In the genomic region with DNA sequence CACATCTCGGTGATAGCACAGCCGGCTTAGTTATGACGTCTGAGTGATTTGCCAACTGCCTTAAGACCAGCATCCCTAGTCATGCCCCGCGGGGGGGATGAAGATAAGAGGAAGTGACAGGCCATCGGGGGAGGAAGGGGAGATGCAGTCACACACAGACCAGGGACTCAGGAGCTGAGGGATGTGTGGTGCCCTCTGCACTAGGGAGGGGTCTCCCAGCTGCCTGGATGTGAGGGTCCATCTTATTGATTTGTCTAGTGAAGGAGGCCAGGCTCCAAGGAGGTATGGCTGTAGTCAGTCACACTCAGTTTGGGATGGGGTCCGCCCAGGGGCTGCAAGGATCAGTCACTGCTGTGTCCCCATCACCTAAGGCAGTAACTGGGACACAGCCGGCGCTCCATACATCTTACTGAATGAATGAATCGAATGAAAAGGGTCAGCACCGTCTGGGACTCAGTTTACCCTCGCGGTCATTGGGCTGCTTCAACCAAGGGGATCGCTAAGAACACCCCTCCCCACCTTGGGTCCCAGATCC, we compare ENCODE assay signal across 8 cellular contexts. TPM values are rescaled to one million over a fixed set of nuclear protein-coding genes. Genes with fewer than 3 reads are reported as not detected.
DNase-seq lines count a peak whose midpoint lies in the region; ATAC-seq and TF ChIP-seq lines count a peak whose summit lies in the region.

No MANE protein-coding gene starts in this region.

- no peak overlapping the region for H3K18ac ChIP-seq in IMR-90 (ENCODE audit: low read depth, low read length)

- H4K91ac ChIP-seq in IMR-90 (ENCODE audit: insufficient read depth, low read depth, low read length), result no peak overlapping the region; the same call in 1 of the 2 replicates

- peak overlapping the region; percentile 24 to 59 (median 34) for H3K27ac Mint-ChIP-seq in nephron

- H3K9me3 ChIP-seq in IMR-90 (ENCODE audit: control insufficient read depth, insufficient read depth, low read length) (no peaks in the 10 kb centered on the region), WERI-Rb-1 (ENCODE audit: severe bottlenecking) (no peaks in the 10 kb centered on the region), esophagus squamous epithelium (no peaks in the 10 kb centered on the region)

- no TSS peak for BruUV-seq in IMR-90 (replicated peaks; lab: Mats Ljungman, UMichigan)

- H4K5ac ChIP-seq in IMR-90 (ENCODE audit: low read depth, low read length), result no peak overlapping the region

- no peaks in the 10 kb centered on the region for H3K9me1 ChIP-seq in IMR-90 (ENCODE audit: insufficient read depth, low read length)

- H2BK15ac ChIP-seq in IMR-90 (ENCODE audit: low read depth, low read length), result peak overlapping the region; percentile 66; the same call in 1 of the 3 replicates

- peak overlapping the region; percentile 31 for H3K9ac ChIP-seq in IMR-90 (ENCODE audit: low read depth, low read length)

- intact Hi-C loops in IMR-90 (cut with micrococcal nuclease) (loop anchor here (1.0 kb wide), 1 partner anchor 35 kb away; no protein-coding TSS in a partner anchor), esophagus squamous epithelium (cut with DNase I) (no loop called here)

- ATAC-seq in IMR-90 (ENCODE audit: low read depth) (no peak), GM21786 (IDR thresholded peaks at IDR 0.05; ENCODE audit: unreplicated experiment) (no peak), HG02970 (IDR thresholded peaks at IDR 0.05; ENCODE audit: low FRiP score, unreplicated experiment) (no peak)

- H3K56ac ChIP-seq in IMR-90 (ENCODE audit: extremely low read depth, insufficient read depth, low read length), result no peak overlapping the region

- peak overlapping the region; percentile 20; the same call in 1 of the 2 replicates for H2BK120ac ChIP-seq in IMR-90 (ENCODE audit: low read depth, low read length)

- in situ Hi-C loops in IMR-90 (cut with MboI; ENCODE audit: low sequenced_read_pairs), result loop anchor here (5.0 kb wide), 1 partner anchor 34 kb away; no protein-coding TSS in a partner anchor

- H3K23ac ChIP-seq in IMR-90 (ENCODE audit: low read depth, low read length), result peak overlapping the region; percentile 9; the same call in 1 of the 2 replicates

- TF ChIP-seq POLR2A in IMR-90 (IDR thresholded peaks at IDR 0.05; ENCODE audit: low read depth, low read length) (peak; percentile 64), esophagus squamous epithelium (IDR thresholded peaks at IDR 0.05) (no peak)

- H4K8ac ChIP-seq in IMR-90 (ENCODE audit: low read depth in 2 of 2, low read length in 2 of 2), result peak overlapping the region; percentile 26 to 54; a peak in 3 of 4 replicates

- H3K36me3 ChIP-seq in IMR-90 (ENCODE audit: control insufficient read depth, insufficient read depth, low read length) (no peaks in the 10 kb centered on the region), WERI-Rb-1 (no peaks in the 10 kb centered on the region), esophagus squamous epithelium (no peaks in the 10 kb centered on the region)

- POLR2A ChIA-PET in IMR-90 (lab: Charles Lee; ENCODE audit: unreplicated experiment), result no interaction called here

- H3K4me3 ChIP-seq in IMR-90 (ENCODE audit: insufficient read depth, low read depth, low read length) (peak overlapping the region; percentile 47; the same call in 1 of the 2 replicates), WERI-Rb-1 (ENCODE audit: low read depth, low read length) (peak overlapping the region; percentile 57), esophagus squamous epithelium (peak overlapping the region; percentile 32 to 69 (median 48))

- peak overlapping the region; percentile 37; the same call in 1 of the 2 replicates for H2AK5ac ChIP-seq in IMR-90 (ENCODE audit: low read depth, low read length)

- dilution Hi-C loops in IMR-90 (cut with HindIII; ENCODE audit: low sequenced_read_pairs, unreplicated experiment), result no loop called here

- no peaks in the 10 kb centered on the region for H4K20me1 ChIP-seq in IMR-90 (ENCODE audit: insufficient read depth, low read length)

- H3K4me1 Mint-ChIP-seq in nephron, result peaks cover 36% of the 10 kb centered on the region

- H3K4me1 ChIP-seq in IMR-90 (ENCODE audit: control insufficient read depth, insufficient read depth, low read length) (peaks cover 17% of the 10 kb centered on the region), esophagus squamous epithelium (peaks cover 24 to 76% (median 41%) of the 10 kb centered on the region in 3 donors)

- H3K27me3 Mint-ChIP-seq in nephron (ENCODE audit: low read depth), result no peaks in the 10 kb centered on the region

- no peaks in the 10 kb centered on the region for H3K36me3 Mint-ChIP-seq in nephron (ENCODE audit: low read depth)

- H3K9me3 Mint-ChIP-seq in nephron, result no peaks in the 10 kb centered on the region

- H3K4me3 Mint-ChIP-seq in nephron, result peak overlapping the region; percentile 81 to 92 (median 85)

- peak overlapping the region; percentile 97 for H3K4me2 ChIP-seq in IMR-90 (ENCODE audit: low read depth, low read length)

- CTCF ChIA-PET in IMR-90 (lab: Yijun Ruan, JAX), result interaction anchor here (1.2 kb wide), 1 partner anchor 35 kb away, joined by 4 read pairs; no protein-coding TSS in a partner anchor

- H3K4ac ChIP-seq in IMR-90 (ENCODE audit: low read depth, low read length), result peak overlapping the region; percentile 67

- no peak for TF ChIP-seq RAD21 in IMR-90 (IDR thresholded peaks at IDR 0.05; ENCODE audit: low read length)

- H2BK5ac ChIP-seq in IMR-90 (ENCODE audit: low read depth, low read length, poor library complexity, severe bottlenecking), result peak overlapping the region; percentile 15

- peak overlapping the region; percentile 87 for H2AFZ ChIP-seq in IMR-90 (replicated peaks; ENCODE audit: low read length, poor library complexity)

- H3K79me1 ChIP-seq in IMR-90 (ENCODE audit: low read depth in 1 of 2, low read length in 2 of 2), result peaks cover 0 to 21% of the 10 kb centered on the region in 2 experiments; a peak in 2 of 4 replicates

- H3K27ac ChIP-seq in IMR-90 (ENCODE audit: insufficient read depth, low read length), result peak overlapping the region; percentile 27; the same call in 1 of the 2 replicates
- no peak overlapping the region for H3K27ac ChIP-seq in WERI-Rb-1
- peak overlapping the region; percentile 88 to 97 (median 93) for H3K27ac ChIP-seq in esophagus squamous epithelium

- H2AK9ac ChIP-seq in IMR-90 (replicated peaks; ENCODE audit: low read depth, low read length, poor library complexity), result peak overlapping the region; percentile 52

- WGBS in IMR-90 (ENCODE audit: extremely low coverage in 2 of 2, insufficient read length in 1 of 2), 2 experiments, result 8% methylated on average over 7 of the region's 14 CpGs; no CpG with 5 or more reads in 1 of the 2 experiments
- WGBS in esophagus squamous epithelium, 2 donors, result 4 to 14% methylated on average over 3 to 7 of the region's 14 CpGs

- H3K14ac ChIP-seq in IMR-90 (replicated peaks; ENCODE audit: low read depth, low read length), result peak overlapping the region; percentile 24; the same call in 1 of the 2 replicates

- TF ChIP-seq CTCF in IMR-90 (conservative IDR thresholded peaks at IDR 0.05; ENCODE audit: low read depth, low read length), result no peak
- TF ChIP-seq CTCF in WERI-Rb-1 (IDR thresholded peaks at IDR 0.05; ENCODE audit: low read depth, low read length), result no peak
- no peak for TF ChIP-seq CTCF in esophagus squamous epithelium (IDR thresholded peaks at IDR 0.05)
- TF ChIP-seq CTCF in nephron (IDR thresholded peaks at IDR 0.05; ENCODE audit: unreplicated experiment in 3 of 3), result no peak

- H3K27me3 ChIP-seq in IMR-90 (ENCODE audit: control insufficient read depth, insufficient read depth, low read length) (no peaks in the 10 kb centered on the region), WERI-Rb-1 (ENCODE audit: insufficient read depth, low read depth, severe bottlenecking) (no peaks in the 10 kb centered on the region), esophagus squamous epithelium (no peaks in the 10 kb centered on the region)

- DNase-seq in CD1c-positive myeloid dendritic cell (ENCODE audit: extremely low spot score) (peak; percentile 94), IMR-90 (peak; percentile 59), WERI-Rb-1 (peak; percentile 68), esophagus squamous epithelium (lab: John Stamatoyannopoulos, UW) (no peak), NCI-H2029 (lab: John Stamatoyannopoulos, UW) (no peak)

- peak overlapping the region; percentile 14; the same call in 1 of the 2 replicates for H2BK20ac ChIP-seq in IMR-90 (ENCODE audit: low read depth, low read length)

TF ChIP-seq in IMR-90, 13 proteins besides CTCF, POLR2A, EP300 and RAD21 (continues in another document):
- TF ChIP-seq NFE2L2 (IDR thresholded peaks at IDR 0.05; ENCODE audit: low read depth, low read length) (peak; percentile 24; the same call in 1 of the 2 replicates), RFX5 (IDR thresholded peaks at IDR 0.05; ENCODE audit: low read depth, low read length) (no peak), MXI1 (IDR thresholded peaks at IDR 0.05; ENCODE audit: borderline replicate concordance, low read depth, low read length) (no peak)

RNA-seq across cellular contexts. Expression of a gene that starts 19.3 kb away (rescaled TPM):
- total RNA-seq in IMR-90 (2012; rRNA removed) (76.9 and 84.2 TPM in 2 replicates), esophagus squamous epithelium (10 to 100 TPM; 27.7 to 80.9 (median 48.5) TPM)
- polyA plus RNA-seq in IMR-90 (2012; rRNA removed), result 132 and 153 TPM in 2 replicates
- polyA plus RNA-seq in IMR-90 (2012; cell fraction: cytosol; rRNA removed), result 113 and 118 TPM in 2 replicates
- polyA plus RNA-seq in IMR-90 (2012; cell fraction: nucleus; rRNA removed; ENCODE audit: low replicate concordance), result 152 and 183 TPM in 2 replicates

RNA-seq across cellular contexts. Expression of a gene that starts 24.8 kb away (rescaled TPM):
- total RNA-seq in IMR-90 (2012; rRNA removed) (11.1 and 31.9 TPM in 2 replicates), esophagus squamous epithelium (1 to 10 TPM; 1.7 to 4.6 (median 2.5) TPM)
- polyA plus RNA-seq in IMR-90 (2012; rRNA removed), result 15.6 and 60.1 TPM in 2 replicates
- 52.4 and 90.3 TPM in 2 replicates for polyA plus RNA-seq in IMR-90 (2012; cell fraction: cytosol; rRNA removed)
- polyA plus RNA-seq in IMR-90 (2012; cell fraction: nucleus; rRNA removed; ENCODE audit: low replicate concordance), result 982 and 1,348 TPM in 2 replicates

RNA-seq across cellular contexts. Expression of a gene that starts 36.5 kb away (rescaled TPM):
- total RNA-seq in IMR-90 (2012; rRNA removed) (10.3 and 12.5 TPM in 2 replicates), esophagus squamous epithelium (10 to 100 TPM in 1 of 4 donors, 1 to 10 TPM in 3; 7.3 to 12.4 (median 9.8) TPM)
- polyA plus RNA-seq in IMR-90 (2012; rRNA removed), result 8.0 and 8.8 TPM in 2 replicates
- polyA plus RNA-seq in IMR-90 (2012; cell fraction: cytosol; rRNA removed), result 3.3 and 3.9 TPM in 2 replicates
- 2.0 and 2.1 TPM in 2 replicates for polyA plus RNA-seq in IMR-90 (2012; cell fraction: nucleus; rRNA removed; ENCODE audit: low replicate concordance)

RNA-seq across cellular contexts. Expression of a gene that starts 38.1 kb away (rescaled TPM):
- total RNA-seq in IMR-90 (2012; rRNA removed) (0.56 and 3.0 TPM in 2 replicates), esophagus squamous epithelium (100 to 1,000 TPM in 2 of 4 donors, 10 to 100 TPM in 2; 53.1 to 166 (median 87.8) TPM)
- 11.6 and 13.3 TPM in 2 replicates for polyA plus RNA-seq in IMR-90 (2012; rRNA removed)
- polyA plus RNA-seq in IMR-90 (2012; cell fraction: cytosol; rRNA removed), result 11.6 and 19.4 TPM in 2 replicates
- polyA plus RNA-seq in IMR-90 (2012; cell fraction: nucleus; rRNA removed; ENCODE audit: low replicate concordance), result 24.0 and 44.8 TPM in 2 replicates

RNA-seq across cellular contexts. Expression of a gene that starts 53.9 kb away (rescaled TPM):
- total RNA-seq in IMR-90 (2012; rRNA removed) (5.3 and 5.7 TPM in 2 replicates), esophagus squamous epithelium (1 to 10 TPM; 1.9 to 7.2 (median 4.2) TPM)
- 17.4 and 19.4 TPM in 2 replicates for polyA plus RNA-seq in IMR-90 (2012; rRNA removed)
- polyA plus RNA-seq in IMR-90 (2012; cell fraction: cytosol; rRNA removed), result 16.9 and 38.3 TPM in 2 replicates
- 11.9 and 20.0 TPM in 2 replicates for polyA plus RNA-seq in IMR-90 (2012; cell fraction: nucleus; rRNA removed; ENCODE audit: low replicate concordance)

Comparison
In these comparisons a context has a peak if more than half of its experiments do, and no peak if none do; other contexts are left out.
1. DNase-seq: peak in CD1c-positive myeloid dendritic cell (single experiment), IMR-90 (single experiment) and WERI-Rb-1 (single experiment); none in esophagus squamous epithelium (single experiment) and NCI-H2029 (single experiment).
2. Peak in every context shown above with its lines, with median percentiles within 50 percentile points of each other: H3K4me3 ChIP-seq.